In the genomic region with DNA sequence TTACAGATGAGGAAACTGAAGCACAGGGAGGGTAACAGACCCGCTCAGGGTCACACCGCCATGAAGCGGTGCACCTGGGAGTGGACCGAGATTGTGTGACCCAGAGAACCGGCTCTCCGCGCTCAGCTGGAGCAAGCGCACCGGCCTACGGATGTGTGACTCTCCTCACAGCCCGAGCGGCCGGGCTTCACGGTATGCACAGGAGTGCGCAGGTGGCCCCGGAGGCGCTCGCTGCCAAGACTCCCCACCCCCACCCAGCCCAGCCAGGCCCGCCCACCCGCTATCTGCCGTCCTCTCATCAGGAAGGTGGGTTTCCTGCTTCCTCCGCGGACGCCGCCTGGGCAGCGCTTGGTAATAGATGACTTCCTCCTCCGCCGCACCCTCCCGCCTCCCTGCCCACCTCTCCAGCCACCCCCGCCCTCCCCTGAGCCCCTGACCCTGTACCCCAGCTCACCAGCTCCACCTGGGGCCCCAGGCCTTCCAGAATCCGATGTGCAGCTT, we compare ENCODE assay signal across 9 cellular contexts.
A peak's percentile ranks its signal among the peaks of the same experiment; 100 is the strongest.
DNase-seq lines count a peak whose midpoint lies in the region; ATAC-seq and TF ChIP-seq lines count a peak whose summit lies in the region.
"Had no signal": no experiment of that assay in that cellular context is flagged by ENCODE, and none has a peak within 500 bp of the region (broad histone marks: within the 10 kb centered on the region; RNA-seq: fewer than 3 reads in every experiment).

No MANE protein-coding gene starts in this region.

- no peak overlapping the region for H4K8ac ChIP-seq in neuronal stem cell (ENCODE audit: low read depth, low read length)

- no peak overlapping the region for H2BK120ac ChIP-seq in neuronal stem cell (ENCODE audit: low read depth, low read length)

- H2AK5ac ChIP-seq in neuronal stem cell (ENCODE audit: low read depth, low read length), result peak overlapping the region; percentile 4

- WGBS in neuronal stem cell (ENCODE audit: extremely low coverage in 2 of 2, insufficient read length in 2 of 2, insufficient replicate concordance in 1 of 2), 2 donors, result no CpG with 5 or more reads among the region's 31 CpGs

- H4K91ac ChIP-seq in neuronal stem cell (ENCODE audit: low read depth, low read length, poor library complexity), result no peak overlapping the region

- no peaks in the 10 kb centered on the region for H3K27me3 ChIP-seq in neuronal stem cell (ENCODE audit: control insufficient read depth in 3 of 3, insufficient read depth in 3 of 3, low read depth in 1 of 3, low read length in 3 of 3)

- H3K18ac ChIP-seq in neuronal stem cell (ENCODE audit: low read length), result no peak overlapping the region

- no peak overlapping the region for H2BK12ac ChIP-seq in neuronal stem cell (ENCODE audit: low read length)

- H3K4me1 Mint-ChIP-seq in activated naive CD8-positive, alpha-beta T cell (ENCODE audit: low read depth), result peaks cover 46% of the 10 kb centered on the region
- H3K4me1 Mint-ChIP-seq in progenitor cell of endocrine pancreas (ENCODE audit: low read depth), result peaks cover 1% of the 10 kb centered on the region

- H3K4me1 ChIP-seq in neuronal stem cell (ENCODE audit: control insufficient read depth in 2 of 2, insufficient read depth in 1 of 2, low read depth in 1 of 2, low read length in 2 of 2), result peaks cover 18 to 25% of the 10 kb centered on the region in 2 donors

- H2BK5ac ChIP-seq in neuronal stem cell (ENCODE audit: low read length), result no peak overlapping the region

- peaks cover 19 to 31% of the 10 kb centered on the region in 2 donors for H3K36me3 ChIP-seq in neuronal stem cell (replicated peaks in 1 of 2; ENCODE audit: control insufficient read depth in 2 of 2, insufficient read depth in 2 of 2, low read length in 2 of 2)

- POLR2A ChIA-PET in GM10248 (lab: Yijun Ruan, JAX), result no interaction called here

- no peak overlapping the region for H2AFZ ChIP-seq in neuronal stem cell (ENCODE audit: low read length)

- peak; percentile 0 for TF ChIP-seq CTCF in GM10248 (IDR thresholded peaks at IDR 0.05; ENCODE audit: control extremely low read depth, extremely low read depth, low read depth, missing control alignments)
- TF ChIP-seq CTCF in progenitor cell of endocrine pancreas (IDR thresholded peaks at IDR 0.05; ENCODE audit: unreplicated experiment), result no peak

- peak overlapping the region; percentile 61 for H3K4me3 Mint-ChIP-seq in activated naive CD8-positive, alpha-beta T cell
- no peak overlapping the region for H3K4me3 Mint-ChIP-seq in progenitor cell of endocrine pancreas (ENCODE audit: low read depth)

- no peak overlapping the region for H3K14ac ChIP-seq in neuronal stem cell (ENCODE audit: low read length)

- no peak overlapping the region for H3K9ac ChIP-seq in neuronal stem cell (ENCODE audit: low read depth, low read length, poor library complexity)

- no peaks in the 10 kb centered on the region for H3K27me3 Mint-ChIP-seq in activated naive CD8-positive, alpha-beta T cell
- no peaks in the 10 kb centered on the region for H3K27me3 Mint-ChIP-seq in progenitor cell of endocrine pancreas

- peak; percentile 25 for ATAC-seq in HG03354 (IDR thresholded peaks at IDR 0.05; ENCODE audit: poor library complexity, severe bottlenecking, unreplicated experiment)
- no peak for ATAC-seq in GM21526 (IDR thresholded peaks at IDR 0.05; ENCODE audit: low FRiP score, unreplicated experiment)

- no peak overlapping the region for H2BK15ac ChIP-seq in neuronal stem cell (ENCODE audit: low read length)

- CTCF ChIA-PET in GM10248 (lab: Yijun Ruan, JAX), result interaction anchor here (0.7 to 3.5 kb wide), 4 partner anchors 9 to 107 kb away, joined by 3 to 16 read pairs (median 4); no protein-coding TSS in a partner anchor

- peak overlapping the region; percentile 65 for H3K23ac ChIP-seq in neuronal stem cell (ENCODE audit: low read depth, low read length, poor library complexity)

- no peak overlapping the region for H3K4me2 ChIP-seq in neuronal stem cell (ENCODE audit: insufficient read depth, low read length, poor library complexity, severe bottlenecking)

- peaks cover 4% of the 10 kb centered on the region for H3K36me3 Mint-ChIP-seq in activated naive CD8-positive, alpha-beta T cell
- H3K36me3 Mint-ChIP-seq in progenitor cell of endocrine pancreas (ENCODE audit: insufficient read depth), result peaks cover 9% of the 10 kb centered on the region

- H3K27ac ChIP-seq in neuronal stem cell (replicated peaks; ENCODE audit: low read length), result no peak overlapping the region
- H3K27ac ChIP-seq: SK-N-MC had no signal

- H3K9me3 ChIP-seq in neuronal stem cell (replicated peaks in 1 of 2; ENCODE audit: control insufficient read depth in 2 of 2, insufficient read depth in 1 of 2, low read depth in 1 of 2, low read length in 2 of 2), result peaks cover 0 to 2% of the 10 kb centered on the region in 2 donors

- H3K79me1 ChIP-seq in neuronal stem cell (ENCODE audit: low read depth, low read length), result peaks cover 10% of the 10 kb centered on the region

- no peak overlapping the region for H3K4me3 ChIP-seq in neuronal stem cell (ENCODE audit: low read length in 2 of 2)
- H3K4me3 ChIP-seq: SK-N-MC had no signal

- H3K4ac ChIP-seq in neuronal stem cell (ENCODE audit: low read length), result no peak overlapping the region

- H3K9me3 Mint-ChIP-seq in activated naive CD8-positive, alpha-beta T cell (ENCODE audit: low read depth), result no peaks in the 10 kb centered on the region
- no peaks in the 10 kb centered on the region for H3K9me3 Mint-ChIP-seq in progenitor cell of endocrine pancreas (ENCODE audit: low read depth)

- DNase-seq in GM10248 (ENCODE audit: extremely low spot score), result peak; percentile 79
- no peak for DNase-seq in neuronal stem cell (ENCODE audit: low spot score)
- no peak for DNase-seq in progenitor cell of endocrine pancreas (ENCODE audit: low spot score, unreplicated experiment)
- no peak for DNase-seq in NCI-H2107 (lab: John Stamatoyannopoulos, UW)
- DNase-seq in NCI-H524 treated with DMSO at 0.1 percent for 48 hours (lab: John Stamatoyannopoulos, UW), result no peak

- no peak overlapping the region for H3K27ac Mint-ChIP-seq in activated naive CD8-positive, alpha-beta T cell
- H3K27ac Mint-ChIP-seq in progenitor cell of endocrine pancreas, result no peak overlapping the region
